ENCODE assay signal across 15 cellular contexts in genomic region chr10:87775766-87776165, GRCh38. TPM values are rescaled to one million over a fixed set of nuclear protein-coding genes. Genes with fewer than 3 reads are reported as not detected.
DNase-seq lines count a peak whose midpoint lies in the region; ATAC-seq and TF ChIP-seq lines count a peak whose summit lies in the region.
"Had no signal": no experiment of that assay in that cellular context is flagged by ENCODE, and none has a peak within 500 bp of the region (broad histone marks: within the 10 kb centered on the region; RNA-seq: fewer than 3 reads in every experiment).

No MANE protein-coding gene starts in this region.

- H3K36me3 ChIP-seq in SJSA1: peaks cover 16% of the 10 kb centered on the region

- ATAC-seq in activated T-cell treated with anti-CD3 and anti-CD28 coated beads, Interleukin-2, amount 50 U/mL, for 72 hours (replicated peaks in 1 of 2): no peak
- ATAC-seq in stimulated activated memory B cell treated with anti-CD40 and anti-IgM and Interleukin-4, amounts not matched to agents 10 μg/mL and 1 μg/mL and 100 μg/mL, for 72 hours: no peak
- no peak for ATAC-seq in GM21515 (IDR thresholded peaks at IDR 0.05; ENCODE audit: unreplicated experiment)
- ATAC-seq: esophagus mucosa, left colon had no signal

- no peak for TF ChIP-seq CTCF in epithelial cell of esophagus (IDR thresholded peaks at IDR 0.05; ENCODE audit: insufficient read depth, low read depth, low read length, missing control alignments)

- no peaks in the 10 kb centered on the region for H3K9me3 Mint-ChIP-seq in activated T-cell treated with anti-CD3 and anti-CD28 coated beads, Interleukin-2, amount 50 U/mL, for 72 hours
- no peaks in the 10 kb centered on the region for H3K9me3 Mint-ChIP-seq in stimulated activated memory B cell treated with anti-CD40 and anti-IgM and Interleukin-4, amounts not matched to agents 10 μg/mL and 1 μg/mL and 100 μg/mL, for 72 hours
- H3K9me3 Mint-ChIP-seq: activated CD4-positive, alpha-beta T cell treated with anti-CD3 and anti-CD28 coated beads, Interleukin-2, amount 10 ng/mL, durations not matched to agents 7 days and 5 days had no signal

- H3K4me3 Mint-ChIP-seq in activated T-cell treated with anti-CD3 and anti-CD28 coated beads, Interleukin-2, amount 50 U/mL, for 72 hours: no peak overlapping the region
- no peak overlapping the region for H3K4me3 Mint-ChIP-seq in stimulated activated memory B cell treated with anti-CD40 and anti-IgM and Interleukin-4, amounts not matched to agents 10 μg/mL and 1 μg/mL and 100 μg/mL, for 72 hours
- H3K4me3 Mint-ChIP-seq: activated CD4-positive, alpha-beta T cell treated with anti-CD3 and anti-CD28 coated beads, Interleukin-2, amount 10 ng/mL, durations not matched to agents 7 days and 5 days had no signal

- H3K9me3 ChIP-seq in SJSA1 (replicated peaks): 0 out of 2 replicates have a peak, but pooled peaks cover 3% of the 10 kb centered on the region
- H3K9me3 ChIP-seq: tibial nerve had no signal

- H3K4me3 ChIP-seq in SJSA1 (peak overlapping the region; percentile 4; the same call in 1 of the 2 replicates), epithelial cell of esophagus (ENCODE audit: low read length) (no peak overlapping the region)
- H3K4me3 ChIP-seq: tibial nerve had no signal

- peak overlapping the region; percentile 69 for H3K27ac ChIP-seq in SJSA1
- H3K27ac ChIP-seq: HL-60, tibial nerve had no signal

- H3K27me3 Mint-ChIP-seq in activated T-cell treated with anti-CD3 and anti-CD28 coated beads, Interleukin-2, amount 50 U/mL, for 72 hours (ENCODE audit: low read depth): no peaks in the 10 kb centered on the region
- H3K27me3 Mint-ChIP-seq in stimulated activated memory B cell treated with anti-CD40 and anti-IgM and Interleukin-4, amounts not matched to agents 10 μg/mL and 1 μg/mL and 100 μg/mL, for 72 hours: no peaks in the 10 kb centered on the region
- H3K27me3 Mint-ChIP-seq: activated CD4-positive, alpha-beta T cell treated with anti-CD3 and anti-CD28 coated beads, Interleukin-2, amount 10 ng/mL, durations not matched to agents 7 days and 5 days had no signal

- peak overlapping the region; percentile 11 for H3K27ac Mint-ChIP-seq in activated T-cell treated with anti-CD3 and anti-CD28 coated beads, Interleukin-2, amount 50 U/mL, for 72 hours
- H3K27ac Mint-ChIP-seq in stimulated activated memory B cell treated with anti-CD40 and anti-IgM and Interleukin-4, amounts not matched to agents 10 μg/mL and 1 μg/mL and 100 μg/mL, for 72 hours: peak overlapping the region; percentile 50
- H3K27ac Mint-ChIP-seq: activated CD4-positive, alpha-beta T cell treated with anti-CD3 and anti-CD28 coated beads, Interleukin-2, amount 10 ng/mL, durations not matched to agents 7 days and 5 days had no signal

- no peak for DNase-seq in activated T-cell treated with anti-CD3 and anti-CD28 coated beads, Interleukin-2, amount 50 U/mL, for 72 hours
- no peak for DNase-seq in activated T-cell treated with anti-CD3 and anti-CD28 coated beads, Interleukin-2, amount 50 U/mL, for 1 hour
- peak in 1 of 2 experiments; percentile 38 for DNase-seq in SJSA1 (ENCODE audit: low read depth in 1 of 2, low spot score in 2 of 2)
- DNase-seq in epithelial cell of esophagus (ENCODE audit: low read depth): peak; percentile 13
- DNase-seq in NCI-H1694 (lab: John Stamatoyannopoulos, UW): no peak
- no peak for DNase-seq in NCI-H128 (lab: John Stamatoyannopoulos, UW; ENCODE audit: unreplicated experiment)
- DNase-seq: activated CD4-positive, alpha-beta T cell treated with anti-CD3 and anti-CD28 coated beads, Interleukin-2, amount 10 ng/mL, durations not matched to agents 7 days and 5 days; amygdala; left colon; NCI-H1694 treated with DMSO at 0.1 percent for 48 hours had no signal

- peaks cover 16% of the 10 kb centered on the region for H3K4me1 Mint-ChIP-seq in activated T-cell treated with anti-CD3 and anti-CD28 coated beads, Interleukin-2, amount 50 U/mL, for 72 hours (ENCODE audit: low read depth)
- peaks cover 6% of the 10 kb centered on the region for H3K4me1 Mint-ChIP-seq in stimulated activated memory B cell treated with anti-CD40 and anti-IgM and Interleukin-4, amounts not matched to agents 10 μg/mL and 1 μg/mL and 100 μg/mL, for 72 hours

- H3K4me1 ChIP-seq in SJSA1 (replicated peaks): peaks cover 12% of the 10 kb centered on the region
- H3K4me1 ChIP-seq: tibial nerve had no signal

- H3K36me3 Mint-ChIP-seq in activated T-cell treated with anti-CD3 and anti-CD28 coated beads, Interleukin-2, amount 50 U/mL, for 72 hours (ENCODE audit: insufficient read depth in 2 of 2): peaks cover 4 to 28% of the 10 kb centered on the region in 2 donors
- peaks cover 36% of the 10 kb centered on the region for H3K36me3 Mint-ChIP-seq in stimulated activated memory B cell treated with anti-CD40 and anti-IgM and Interleukin-4, amounts not matched to agents 10 μg/mL and 1 μg/mL and 100 μg/mL, for 72 hours

- no peaks in the 10 kb centered on the region for H3K27me3 ChIP-seq in SJSA1 (replicated peaks)
- H3K27me3 ChIP-seq: tibial nerve had no signal

RNA-seq across cellular contexts. Expression of gene ATAD1, which starts 42.3 kb away (rescaled TPM):
- 10 to 100 TPM; 54.2 to 55.9 TPM for total RNA-seq in activated T-cell treated with anti-CD3 and anti-CD28 coated beads, Interleukin-2, amount 50 U/mL, for 72 hours
- 46.2 and 63.7 TPM in 2 replicates for total RNA-seq in SJSA1 (2014; rRNA removed; shearing (Covaris generic))
